In the genomic region with DNA sequence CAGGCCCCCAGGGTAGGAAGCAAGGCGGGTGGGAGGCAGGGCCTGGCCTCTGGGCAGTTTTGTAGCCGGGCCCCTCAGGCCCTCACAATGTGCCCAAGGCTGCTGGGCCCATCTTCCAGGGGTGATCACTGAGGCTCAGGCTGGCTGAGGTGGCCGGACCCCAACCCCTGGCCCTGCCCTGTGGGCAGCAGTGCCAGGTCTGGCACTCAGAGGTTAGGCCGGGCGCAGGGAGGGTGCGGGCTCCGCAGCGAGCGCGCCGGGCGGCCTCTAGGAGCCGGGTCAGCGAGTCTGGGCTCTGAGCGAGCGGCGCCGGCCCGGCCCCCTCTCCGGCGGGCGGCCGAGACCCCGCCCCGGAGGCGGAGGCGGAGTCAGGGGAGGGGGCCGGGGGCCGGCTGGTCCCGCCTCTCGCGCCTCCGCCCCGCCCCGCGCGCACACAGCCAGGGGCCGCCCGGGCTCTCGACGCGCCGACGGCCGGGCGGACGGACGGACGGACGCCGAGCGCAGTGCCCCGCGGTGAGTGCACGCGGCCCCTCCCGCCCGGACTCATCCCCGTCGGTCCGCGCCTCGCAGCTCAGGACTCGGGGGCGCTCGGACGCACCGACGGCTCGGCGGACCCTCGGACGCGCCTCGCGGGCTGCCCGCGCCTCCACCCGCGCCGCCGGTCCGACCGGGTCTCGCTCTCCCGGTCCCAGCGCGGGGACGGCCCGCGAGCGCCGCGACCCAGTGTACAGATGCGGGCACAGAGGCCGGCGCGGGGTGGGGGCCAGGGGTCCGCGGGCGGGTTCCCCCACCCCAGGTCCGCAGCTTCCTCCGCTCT, we compare ENCODE assay signal across 8 cellular contexts. TPM values are rescaled to one million over a fixed set of nuclear protein-coding genes. Genes with fewer than 3 reads are reported as not detected.
DNase-seq lines count a peak whose midpoint lies in the region; ATAC-seq lines count a peak whose summit lies in the region.

A gene (plus strand): TSS at position 430 of the 817 bp plus-strand sequence. CDS start 21,231 bp downstream, outside the sequence.

- no peak within 1 kb of the TSS for H3K4me3 Mint-ChIP-seq in activated CD8-positive, alpha-beta memory T cell treated with anti-CD3 and anti-CD28 coated beads, Interleukin-2, amount 10 ng/mL, durations not matched to agents 7 days and 5 days

- peaks cover 26% of the 10 kb centered on the region for H3K4me1 Mint-ChIP-seq in activated CD8-positive, alpha-beta memory T cell treated with anti-CD3 and anti-CD28 coated beads, Interleukin-2, amount 10 ng/mL, durations not matched to agents 7 days and 5 days

- H3K36me3 ChIP-seq in iPS DF 6.9 (ENCODE audit: control insufficient read depth, insufficient read depth, low read length), result no peaks in the 10 kb centered on the region; the same call in 1 of the 2 replicates
- no peaks in the 10 kb centered on the region for H3K36me3 ChIP-seq in skeletal muscle tissue (ENCODE audit: control insufficient read depth in 3 of 3, insufficient read depth in 3 of 3, low read length in 3 of 3)

- H3K27ac Mint-ChIP-seq in activated CD8-positive, alpha-beta memory T cell treated with anti-CD3 and anti-CD28 coated beads, Interleukin-2, amount 10 ng/mL, durations not matched to agents 7 days and 5 days, result no peak within 1 kb of the TSS

- DNase-seq in activated CD8-positive, alpha-beta memory T cell treated with anti-CD3 and anti-CD28 coated beads, Interleukin-2, amount 50 U/mL, for 4 hours, result peak; percentile 46
- DNase-seq in activated CD8-positive, alpha-beta memory T cell treated with anti-CD3 and anti-CD28 coated beads, Interleukin-2, amount 10 ng/mL, durations not matched to agents 7 days and 5 days, result no peak
- peak; percentile 44 for DNase-seq in amniotic epithelial cell (ENCODE audit: low read depth)
- no peak for DNase-seq in iPS DF 6.9 (ENCODE audit: low read depth, low spot score)
- no peak for DNase-seq in NCI-H1694 (lab: John Stamatoyannopoulos, UW)
- no peak for DNase-seq in NCI-H226

- H3K9me3 ChIP-seq in iPS DF 6.9 (ENCODE audit: control insufficient read depth, insufficient read depth, low read length), result no peaks in the 10 kb centered on the region
- H3K9me3 ChIP-seq in skeletal muscle tissue (ENCODE audit: control insufficient read depth in 3 of 3, low read length in 3 of 3), result no peaks in the 10 kb centered on the region

- H3K27me3 Mint-ChIP-seq in activated CD8-positive, alpha-beta memory T cell treated with anti-CD3 and anti-CD28 coated beads, Interleukin-2, amount 10 ng/mL, durations not matched to agents 7 days and 5 days, result peaks cover 69% of the 10 kb centered on the region

- peak within 1 kb of the TSS; percentile 14 to 72 (median 33) for H3K9ac ChIP-seq in skeletal muscle tissue (ENCODE audit: low read depth in 1 of 3, low read length in 3 of 3)

- no peak for ATAC-seq in activated CD8-positive, alpha-beta memory T cell treated with anti-CD3 and anti-CD28 coated beads, Interleukin-2, amount 10 ng/mL, durations not matched to agents 7 days and 5 days
- no peak for ATAC-seq in GM18907 (IDR thresholded peaks at IDR 0.05; ENCODE audit: unreplicated experiment)

- H3K4me3 ChIP-seq in iPS DF 6.9 (ENCODE audit: low read length), result peak within 1 kb of the TSS; percentile 79; the same call in 1 of the 2 replicates
- H3K4me3 ChIP-seq in skeletal muscle tissue (ENCODE audit: low read length in 3 of 3), result peak within 1 kb of the TSS; percentile 52 to 69 (median 60)

- H3K36me3 Mint-ChIP-seq in activated CD8-positive, alpha-beta memory T cell treated with anti-CD3 and anti-CD28 coated beads, Interleukin-2, amount 10 ng/mL, durations not matched to agents 7 days and 5 days, result no peaks in the 10 kb centered on the region

- CTCF ChIA-PET in activated CD8-positive, alpha-beta memory T cell treated with anti-CD3 and anti-CD28 coated beads, Interleukin-2, amount 10 ng/mL, durations not matched to agents 7 days and 5 days (lab: Charles Lee), result interaction anchor here (1.2 kb wide), 1 partner anchor 8 kb away, joined by 3 read pairs; no protein-coding TSS in a partner anchor

- no peak within 1 kb of the TSS for H3K27ac ChIP-seq in iPS DF 6.9 (ENCODE audit: low read length)
- H3K27ac ChIP-seq in skeletal muscle tissue (ENCODE audit: low read depth, low read length), result peak within 1 kb of the TSS; percentile 47

- H3K4me1 ChIP-seq in iPS DF 6.9 (ENCODE audit: control insufficient read depth, insufficient read depth, low read length) (peaks cover 4% of the 10 kb centered on the region), skeletal muscle tissue (ENCODE audit: control insufficient read depth in 3 of 3, insufficient read depth in 3 of 3, low read length in 3 of 3) (peaks cover 14 to 23% (median 17%) of the 10 kb centered on the region in 3 donors)

- no peaks in the 10 kb centered on the region for H3K9me3 Mint-ChIP-seq in activated CD8-positive, alpha-beta memory T cell treated with anti-CD3 and anti-CD28 coated beads, Interleukin-2, amount 10 ng/mL, durations not matched to agents 7 days and 5 days (ENCODE audit: low read depth)

- no CpG with 5 or more reads among the region's 103 CpGs for WGBS in iPS DF 6.9 (ENCODE audit: insufficient coverage, insufficient read length)

- H3K27me3 ChIP-seq in iPS DF 6.9 (ENCODE audit: control insufficient read depth, insufficient read depth, low read length), result peaks cover 3% of the 10 kb centered on the region; the same call in 1 of the 2 replicates
- peaks cover 17 to 39% (median 27%) of the 10 kb centered on the region in 3 donors for H3K27me3 ChIP-seq in skeletal muscle tissue (ENCODE audit: control insufficient read depth in 3 of 3, insufficient read depth in 3 of 3, low read length in 3 of 3)

RNA-seq across cellular contexts. Expression of the gene that starts here (rescaled TPM):
- under 1 TPM in 1 of 2 experiments, not detected in 1; 0.35 TPM for total RNA-seq in activated CD8-positive, alpha-beta memory T cell treated with anti-CD3 and anti-CD28 coated beads, Interleukin-2, amount 10 ng/mL, durations not matched to agents 7 days and 5 days
- total RNA-seq in skeletal muscle tissue, result 35.5 TPM

Comparison
In these comparisons a context has a peak if more than half of its experiments do, and no peak if none do; other contexts are left out.
1. RNA of the gene that starts here (total RNA-seq): 35.5 TPM in skeletal muscle tissue (single experiment); 0.35 TPM in activated CD8-positive, alpha-beta memory T cell treated with anti-CD3 and anti-CD28 coated beads, Interleukin-2, amount 10 ng/mL, durations not matched to agents 7 days and 5 days; every median in the first group is over 10 times any median in the second.
2. DNase-seq: peak in activated CD8-positive, alpha-beta memory T cell treated with anti-CD3 and anti-CD28 coated beads, Interleukin-2, amount 50 U/mL, for 4 hours (single experiment) and amniotic epithelial cell (single experiment); none in activated CD8-positive, alpha-beta memory T cell treated with anti-CD3 and anti-CD28 coated beads, Interleukin-2, amount 10 ng/mL, durations not matched to agents 7 days and 5 days (single experiment), iPS DF 6.9 (single experiment), NCI-H1694 (single experiment) and NCI-H226 (single experiment).